9 cellular contexts compared by ENCODE assay signal in genomic region chr14:89681086-89682018, GRCh38.
DNase-seq lines count a peak whose midpoint lies in the region; ATAC-seq and TF ChIP-seq lines count a peak whose summit lies in the region.
"Had no signal": no experiment of that assay in that cellular context is flagged by ENCODE, and none has a peak within 500 bp of the region (broad histone marks: within the 10 kb centered on the region; RNA-seq: fewer than 3 reads in every experiment).

No MANE protein-coding gene starts in this region.

- H3K4me1 ChIP-seq in Peyer's patch (peaks cover 0 to 9% (median 4%) of the 10 kb centered on the region in 4 donors), suprapubic skin (no peaks in the 10 kb centered on the region)

- peak overlapping the region; percentile 83 for H3K27ac Mint-ChIP-seq in dendritic cell treated with granulocyte-macrophage colony-stimulating factor and Interleukin-4, amounts not matched to agents 40 ng/mL and 50 ng/mL, for 4 days

- no peak for TF ChIP-seq EP300 in suprapubic skin (IDR thresholded peaks at IDR 0.05)

- H3K27me3 ChIP-seq in Peyer's patch: no peaks in the 10 kb centered on the region
- no peaks in the 10 kb centered on the region for H3K27me3 ChIP-seq in suprapubic skin

- TF ChIP-seq CTCF in Peyer's patch (IDR thresholded peaks at IDR 0.05) (no peak), suprapubic skin (IDR thresholded peaks at IDR 0.05) (no peak)

- no peaks in the 10 kb centered on the region for H3K27me3 Mint-ChIP-seq in dendritic cell treated with granulocyte-macrophage colony-stimulating factor and Interleukin-4, amounts not matched to agents 40 ng/mL and 50 ng/mL, for 4 days

- H3K9me3 ChIP-seq in Peyer's patch (no peaks in the 10 kb centered on the region), suprapubic skin (no peaks in the 10 kb centered on the region)

- H3K4me3 ChIP-seq in Peyer's patch (peak overlapping the region in 1 of 4 donors; percentile 3), suprapubic skin (no peak overlapping the region)
- H3K4me3 ChIP-seq: skin epidermis had no signal

- H3K4me3 Mint-ChIP-seq in dendritic cell treated with granulocyte-macrophage colony-stimulating factor and Interleukin-4, amounts not matched to agents 40 ng/mL and 50 ng/mL, for 4 days: peak overlapping the region; percentile 55

- peaks cover 35% of the 10 kb centered on the region for H3K4me1 Mint-ChIP-seq in dendritic cell treated with granulocyte-macrophage colony-stimulating factor and Interleukin-4, amounts not matched to agents 40 ng/mL and 50 ng/mL, for 4 days (ENCODE audit: low read depth)

- no peaks in the 10 kb centered on the region for H3K9me3 Mint-ChIP-seq in dendritic cell treated with granulocyte-macrophage colony-stimulating factor and Interleukin-4, amounts not matched to agents 40 ng/mL and 50 ng/mL, for 4 days

- no peaks in the 10 kb centered on the region for H3K36me3 Mint-ChIP-seq in dendritic cell treated with granulocyte-macrophage colony-stimulating factor and Interleukin-4, amounts not matched to agents 40 ng/mL and 50 ng/mL, for 4 days (ENCODE audit: low read depth)

- H3K36me3 ChIP-seq in Peyer's patch (no peaks in the 10 kb centered on the region), suprapubic skin (no peaks in the 10 kb centered on the region)

- TF ChIP-seq POLR2A in Peyer's patch (IDR thresholded peaks at IDR 0.05): no peak
- TF ChIP-seq POLR2A in suprapubic skin (IDR thresholded peaks at IDR 0.05): no peak

- peak in 2 of 3 donors; percentile 66 to 76 for DNase-seq in Peyer's patch
- DNase-seq in stimulated activated CD8-positive, alpha-beta memory T cell treated with anti-CD3 and anti-CD28 coated beads, Interleukin-4, amount 100 ng/mL, for 24 hours (ENCODE audit: low read depth): peak; percentile 49
- DNase-seq in UCSD-AML1 (lab: John Stamatoyannopoulos, UW; ENCODE audit: unreplicated experiment): no peak
- no peak for DNase-seq in suprapubic skin (ENCODE audit: low spot score in 2 of 2)

- ATAC-seq in GM18502 (IDR thresholded peaks at IDR 0.05; ENCODE audit: poor library complexity, unreplicated experiment) (peak; percentile 91), HG02678 (IDR thresholded peaks at IDR 0.05; ENCODE audit: unreplicated experiment) (peak; percentile 83), HG03196 (IDR thresholded peaks at IDR 0.05; ENCODE audit: unreplicated experiment) (no peak)

- intact Hi-C loops in dendritic cell treated with granulocyte-macrophage colony-stimulating factor and Interleukin-4, amounts not matched to agents 40 ng/mL and 50 ng/mL, for 4 days (cut with micrococcal nuclease): loop anchor here (5.0 kb wide), 2 partner anchors 41 to 64 kb away; no protein-coding TSS in a partner anchor

- H3K27ac ChIP-seq in Peyer's patch (peak overlapping the region in 3 of 4 donors; percentile 14 to 43 (median 33)), suprapubic skin (no peak overlapping the region)

- 82% methylated on average over 9 of the region's 9 CpGs for WGBS in suprapubic skin

Comparison
In these comparisons a context has a peak if more than half of its experiments do, and no peak if none do; other contexts are left out.
1. DNase-seq: peak in Peyer's patch (2 of 3) and stimulated activated CD8-positive, alpha-beta memory T cell treated with anti-CD3 and anti-CD28 coated beads, Interleukin-4, amount 100 ng/mL, for 24 hours (single experiment); none in UCSD-AML1 (single experiment) and suprapubic skin (0 of 2).